ENCODE assay signal across 8 cellular contexts in genomic region chr5:163505475-163506457, GRCh38. TPM values are rescaled to one million over a fixed set of nuclear protein-coding genes. Genes with fewer than 3 reads are reported as not detected.
DNase-seq lines count a peak whose midpoint lies in the region; ATAC-seq and TF ChIP-seq lines count a peak whose summit lies in the region.

Gene MAT2B (plus strand): TSS chr5:163505619. CDS start chr5:163505687, 68 bp downstream.

- BruUV-seq in Calu3 (replicated peaks; lab: Mats Ljungman, UMichigan) = TSS peak; percentile 60

- peak within 1 kb of the TSS; percentile 98 for H3K4me3 Mint-ChIP-seq in Calu3 (ENCODE audit: low read depth, unreplicated experiment)
- peak within 1 kb of the TSS; percentile 85 for H3K4me3 Mint-ChIP-seq in activated CD8-positive, alpha-beta memory T cell treated with anti-CD3 and anti-CD28 coated beads, Interleukin-2, amount 10 ng/mL, durations not matched to agents 7 days and 5 days

- peaks cover 51% of the 10 kb centered on the region for H3K36me3 Mint-ChIP-seq in Calu3 (ENCODE audit: insufficient read depth, unreplicated experiment)
- peaks cover 12% of the 10 kb centered on the region for H3K36me3 Mint-ChIP-seq in activated CD8-positive, alpha-beta memory T cell treated with anti-CD3 and anti-CD28 coated beads, Interleukin-2, amount 10 ng/mL, durations not matched to agents 7 days and 5 days

- H3K27me3 ChIP-seq in HUES48 (ENCODE audit: control insufficient read depth, insufficient read depth, low read length) (no peaks in the 10 kb centered on the region), NT2/D1 (ENCODE audit: insufficient read depth, insufficient read length) (no peaks in the 10 kb centered on the region), endocrine pancreas (ENCODE audit: control insufficient read depth, insufficient read depth, low read length) (no peaks in the 10 kb centered on the region)

- H3K27ac ChIP-seq in HUES48 (ENCODE audit: low read depth, low read length) = peak within 1 kb of the TSS; percentile 98

- CTCF ChIA-PET in Calu3 (lab: Charles Lee) = interaction anchor here (0.6 to 1.8 kb wide), 3 partner anchors 45 to 97 kb away, joined by 3 to 10 read pairs (median 3); partner anchors contain the start of genes HMMR and NUDCD2
- CTCF ChIA-PET in activated CD8-positive, alpha-beta memory T cell treated with anti-CD3 and anti-CD28 coated beads, Interleukin-2, amount 10 ng/mL, durations not matched to agents 7 days and 5 days (lab: Charles Lee) = interaction anchor here (0.7 to 1.7 kb wide), 10 partner anchors 10 to 68 kb away, joined by 3 to 27 read pairs (median 4); partner anchors contain the start of genes CCNG1, HMMR and NUDCD2

- peak within 1 kb of the TSS; percentile 91 for H3K9ac ChIP-seq in HUES48 (ENCODE audit: low read depth, low read length)
- peak within 1 kb of the TSS; percentile 81 for H3K9ac ChIP-seq in NT2/D1 (ENCODE audit: insufficient read length, low read depth)
- peak within 1 kb of the TSS; percentile 92 for H3K9ac ChIP-seq in endocrine pancreas (ENCODE audit: control insufficient read depth, insufficient read depth, low read length)

- peaks cover 36% of the 10 kb centered on the region for H3K4me1 ChIP-seq in HUES48 (ENCODE audit: control insufficient read depth, insufficient read depth, low read length)
- H3K4me1 ChIP-seq in NT2/D1 (ENCODE audit: insufficient read depth, insufficient read length) = no peaks in the 10 kb centered on the region
- H3K4me1 ChIP-seq in endocrine pancreas (ENCODE audit: control insufficient read depth, insufficient read depth, low read length) = peaks cover 18% of the 10 kb centered on the region

- no peaks in the 10 kb centered on the region for H3K9me3 Mint-ChIP-seq in Calu3 (ENCODE audit: low read depth, unreplicated experiment)
- no peaks in the 10 kb centered on the region for H3K9me3 Mint-ChIP-seq in activated CD8-positive, alpha-beta memory T cell treated with anti-CD3 and anti-CD28 coated beads, Interleukin-2, amount 10 ng/mL, durations not matched to agents 7 days and 5 days (ENCODE audit: low read depth)

- peak; percentile 97 for DNase-seq in Calu3
- DNase-seq in NT2/D1 (ENCODE audit: low read depth, low spot score) = peak; percentile 86
- DNase-seq in activated CD8-positive, alpha-beta memory T cell treated with anti-CD3 and anti-CD28 coated beads, Interleukin-2, amount 10 ng/mL, durations not matched to agents 7 days and 5 days = peak; percentile 97
- DNase-seq in mesenteric fat pad (ENCODE audit: low spot score) = peak; percentile 99
- peak; percentile 91 for DNase-seq in stimulated activated CD8-positive, alpha-beta memory T cell treated with anti-CD3 and anti-CD28 coated beads, Interleukin-15, amount 100 ng/mL, for 24 hours (ENCODE audit: low read depth)

- H3K4me1 Mint-ChIP-seq in Calu3 (ENCODE audit: low read depth, unreplicated experiment) = peaks cover 21% of the 10 kb centered on the region
- peaks cover 40% of the 10 kb centered on the region for H3K4me1 Mint-ChIP-seq in activated CD8-positive, alpha-beta memory T cell treated with anti-CD3 and anti-CD28 coated beads, Interleukin-2, amount 10 ng/mL, durations not matched to agents 7 days and 5 days

- peak within 1 kb of the TSS; percentile 96 for H3K4me3 ChIP-seq in HUES48 (ENCODE audit: low read depth, low read length)
- H3K4me3 ChIP-seq in NT2/D1 (ENCODE audit: insufficient read length, low read depth) = peak within 1 kb of the TSS; percentile 75
- H3K4me3 ChIP-seq in endocrine pancreas (ENCODE audit: control insufficient read depth, insufficient read depth, low read length) = peak within 1 kb of the TSS; percentile 100

- H3K27ac Mint-ChIP-seq in Calu3 (ENCODE audit: unreplicated experiment) = peak within 1 kb of the TSS; percentile 83
- peak within 1 kb of the TSS; percentile 93 for H3K27ac Mint-ChIP-seq in activated CD8-positive, alpha-beta memory T cell treated with anti-CD3 and anti-CD28 coated beads, Interleukin-2, amount 10 ng/mL, durations not matched to agents 7 days and 5 days

- intact Hi-C loops in Calu3 (cut with micrococcal nuclease; ENCODE audit: unreplicated experiment) = loop anchor here (2.0 kb wide), 1 partner anchor 45 kb away; the partner anchor contains the start of genes HMMR and NUDCD2

- no peaks in the 10 kb centered on the region for H3K9me3 ChIP-seq in HUES48 (ENCODE audit: control insufficient read depth, insufficient read depth, low read length)
- H3K9me3 ChIP-seq in NT2/D1 (ENCODE audit: insufficient read depth, low read length) = no peaks in the 10 kb centered on the region
- no peaks in the 10 kb centered on the region for H3K9me3 ChIP-seq in endocrine pancreas (ENCODE audit: control insufficient read depth, low read length)

- ATAC-seq in GM21390 (IDR thresholded peaks at IDR 0.05; ENCODE audit: unreplicated experiment) = peak; percentile 84
- peak; percentile 92 for ATAC-seq in activated CD8-positive, alpha-beta memory T cell treated with anti-CD3 and anti-CD28 coated beads, Interleukin-2, amount 10 ng/mL, durations not matched to agents 7 days and 5 days

- no peaks in the 10 kb centered on the region; the same call in 1 of the 2 replicates for H3K36me3 ChIP-seq in HUES48 (ENCODE audit: control insufficient read depth, insufficient read depth, low read length)
- H3K36me3 ChIP-seq in NT2/D1 (ENCODE audit: insufficient read depth, insufficient read length, low read length) = no peaks in the 10 kb centered on the region
- no peaks in the 10 kb centered on the region for H3K36me3 ChIP-seq in endocrine pancreas (ENCODE audit: control insufficient read depth, insufficient read depth, low read length)

- TF ChIP-seq CTCF in Calu3 (IDR thresholded peaks at IDR 0.05; ENCODE audit: unreplicated experiment) = peak; percentile 46

- no peaks in the 10 kb centered on the region for H3K27me3 Mint-ChIP-seq in Calu3 (ENCODE audit: unreplicated experiment)
- H3K27me3 Mint-ChIP-seq in activated CD8-positive, alpha-beta memory T cell treated with anti-CD3 and anti-CD28 coated beads, Interleukin-2, amount 10 ng/mL, durations not matched to agents 7 days and 5 days = no peaks in the 10 kb centered on the region

RNA-seq across cellular contexts. Expression of gene MAT2B, which starts in this region (rescaled TPM):
- 81.6 and 85.5 TPM in 2 replicates for total RNA-seq in Calu3 (2022)
- total RNA-seq in activated CD8-positive, alpha-beta memory T cell treated with anti-CD3 and anti-CD28 coated beads, Interleukin-2, amount 10 ng/mL, durations not matched to agents 7 days and 5 days = 100 to 1,000 TPM in 1 of 2 experiments, 10 to 100 TPM in 1; 74.1 to 104 TPM
- 34.3 TPM for total RNA-seq in mesenteric fat pad

Comparison
In these comparisons a context has a peak if more than half of its experiments do, and no peak if none do; other contexts are left out.
1. Peak in every context shown above with its lines: DNase-seq, ATAC-seq, H3K4me3 ChIP-seq and H3K27ac ChIP-seq.